24 cellular contexts compared by ENCODE assay signal in the genomic region with DNA sequence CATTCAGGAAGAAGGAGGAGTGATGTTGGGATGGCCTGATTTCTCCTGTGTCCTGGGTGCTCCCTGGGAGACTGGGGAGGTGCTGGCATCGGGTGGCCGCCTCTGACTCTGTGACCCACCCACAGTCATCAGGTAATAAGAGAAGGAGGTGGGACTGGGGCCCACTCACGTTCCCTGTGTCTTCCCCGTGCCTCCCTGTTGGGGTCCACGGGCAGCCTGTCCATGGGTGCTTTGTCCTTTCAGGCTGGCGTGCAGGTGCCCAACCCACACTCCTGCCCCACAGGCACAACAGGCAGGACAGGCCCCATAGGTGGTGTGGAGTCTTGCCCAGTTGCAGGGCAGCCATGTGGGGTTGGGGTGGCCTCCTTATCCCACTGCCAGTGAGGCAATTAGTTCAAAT. TPM values are rescaled to one million over a fixed set of nuclear protein-coding genes. Genes with fewer than 3 reads are reported as not detected.
DNase-seq lines count a peak whose midpoint lies in the region; ATAC-seq, FAIRE-seq and TF ChIP-seq lines count a peak whose summit lies in the region.
"Had no signal": no experiment of that assay in that cellular context is flagged by ENCODE, and none has a peak within 500 bp of the region (broad histone marks: within the 10 kb centered on the region; RNA-seq: fewer than 3 reads in every experiment).

No MANE protein-coding gene starts in this region.

- H3K79me2 ChIP-seq in OCI-LY3 (ENCODE audit: low read length) (peaks cover 38% of the 10 kb centered on the region), K562 (ENCODE audit: control insufficient read depth, insufficient read depth, low read length) (peaks cover 9% of the 10 kb centered on the region)

- TF ChIP-seq RAD21 in K562 (CRISPR knock-in tag; conservative IDR thresholded peaks at IDR 0.05 in 1 of 2, IDR thresholded peaks at IDR 0.05 in 1 of 2) = no peak

- H3K4me1 Mint-ChIP-seq in WTC11 = peaks cover 5% of the 10 kb centered on the region; the same call in 1 of the 2 replicates

- H3K4me3 Mint-ChIP-seq in WTC11 = no peak overlapping the region
- H3K4me3 Mint-ChIP-seq: CD4-positive, alpha-beta T cell; GM23338 had no signal

- peaks cover 6% of the 10 kb centered on the region for H3K36me3 Mint-ChIP-seq in WTC11

- H3K9me3 Mint-ChIP-seq in WTC11 = no peaks in the 10 kb centered on the region
- H3K9me3 Mint-ChIP-seq: CD4-positive, alpha-beta T cell had no signal

- CTCF ChIA-PET in K562 (lab: Yijun Ruan, JAX; ENCODE audit: low intra/inter-chr PET ratio) (no interaction called here), WTC11 (lab: Charles Lee) (no interaction called here)

- no peak overlapping the region for H2AFZ ChIP-seq in OCI-LY3 (ENCODE audit: low read depth, low read length)
- H2AFZ ChIP-seq in K562 (ENCODE audit: low read depth, low read length) = no peak overlapping the region
- H2AFZ ChIP-seq: GM23338 had no signal

- BruUV-seq in K562 (replicated peaks; lab: Mats Ljungman, UMichigan) = no TSS peak

- peak; percentile 32 for DNase-seq in H7
- DNase-seq in K562 (ENCODE audit: extremely low read depth in 1 of 4, low spot score in 3 of 4) = no peak
- DNase-seq in dermis blood vessel endothelial cell = no peak
- DNase-seq in WTC11 (ENCODE audit: low spot score) = no peak
- no peak for DNase-seq in adrenal gland
- DNase-seq: Caco-2; CD4-positive, alpha-beta T cell; DMS 273 treated with DMSO at 0.1 percent for 48 hours; DMS79 treated with DMSO at 0.1 percent for 48 hours; NCI-H1105; NCI-H146; NCI-H2029; NCI-H2227 treated with DMSO at 0.1 percent for 48 hours; NCI-H510A treated with DMSO at 0.1 percent for 48 hours; NCI-H774; NK-92 treated with Interleukin-12 subunit alpha and Interleukin-12 subunit beta, amount 100 ng/mL, for 24 hours; OCI-M1 had no signal

- H3K9me3 ChIP-seq in OCI-LY3 (ENCODE audit: insufficient read depth, low read length) (no peaks in the 10 kb centered on the region), K562 (replicated peaks; ENCODE audit: control insufficient read depth, insufficient read depth, low read depth, low read length) (no peaks in the 10 kb centered on the region), adrenal gland (replicated peaks in 1 of 3) (no peaks in the 10 kb centered on the region)
- H3K9me3 ChIP-seq: Caco-2, SJSA1 had no signal

- H4K20me1 ChIP-seq in OCI-LY3 (ENCODE audit: insufficient read depth, low read length) = peaks cover 44% of the 10 kb centered on the region
- no peaks in the 10 kb centered on the region for H4K20me1 ChIP-seq in K562 (replicated peaks; ENCODE audit: control insufficient read depth, insufficient read depth, low read length)

- in situ Hi-C loops in K562 (cut with MboI) = no loop called here

- H3K27ac ChIP-seq in OCI-LY3 (ENCODE audit: low read length) (no peak overlapping the region), K562 (ENCODE audit: extremely low read depth, low read depth, low read length) (no peak overlapping the region), adrenal gland (no peak overlapping the region)
- H3K27ac ChIP-seq: KMS-11, SJSA1 had no signal

- no peaks in the 10 kb centered on the region for H3K36me3 ChIP-seq in H7 (replicated peaks; ENCODE audit: control insufficient read depth, insufficient read depth, low read length)
- H3K36me3 ChIP-seq in OCI-LY3 (replicated peaks; ENCODE audit: low read depth, low read length) = peaks cover 33% of the 10 kb centered on the region
- peaks cover 34% of the 10 kb centered on the region; the same call in 1 of the 3 replicates for H3K36me3 ChIP-seq in K562 (ENCODE audit: control insufficient read depth, insufficient read depth, low read length)
- H3K36me3 ChIP-seq in adrenal gland (replicated peaks in 1 of 2) = peaks cover 0 to 7% of the 10 kb centered on the region in 2 donors

- H3K4me1 ChIP-seq in OCI-LY3 (ENCODE audit: low read length) (peaks cover 42% of the 10 kb centered on the region), K562 (replicated peaks in 1 of 2; ENCODE audit: control insufficient read depth in 2 of 2, insufficient read depth in 2 of 2, low read length in 2 of 2) (peaks cover 0 to 37% of the 10 kb centered on the region in 2 experiments; a peak in 3 of 5 replicates), adrenal gland (replicated peaks in 1 of 2) (peaks cover 0 to 14% of the 10 kb centered on the region in 2 donors)

- intact Hi-C loops in K562 (cut with micrococcal nuclease) (no loop called here), adrenal gland (cut with DNase I) (no loop called here)

- no peak overlapping the region for H3K27ac Mint-ChIP-seq in WTC11
- H3K27ac Mint-ChIP-seq: CD4-positive, alpha-beta T cell; GM23338 had no signal

- TF ChIP-seq CTCF in OCI-LY3 (IDR thresholded peaks at IDR 0.05; ENCODE audit: low read depth, low read length) (no peak), K562 (IDR thresholded peaks at IDR 0.05 in 2 of 3, conservative IDR thresholded peaks at IDR 0.05 in 1 of 3; ENCODE audit: insufficient read depth in 2 of 3, low read depth in 1 of 3, low read length in 3 of 3) (no peak), WTC11 (IDR thresholded peaks at IDR 0.05) (no peak), adrenal gland (IDR thresholded peaks at IDR 0.05) (no peak)

- TF ChIP-seq POLR2A in K562 (conservative IDR thresholded peaks at IDR 0.05) (no peak), adrenal gland (IDR thresholded peaks at IDR 0.05) (no peak)

- no peak for TF ChIP-seq EP300 in K562 (IDR thresholded peaks at IDR 0.05; ENCODE audit: low read length)

- H3K9ac ChIP-seq in OCI-LY3 (ENCODE audit: low read length) = no peak overlapping the region
- peak overlapping the region in 1 of 2 experiments; percentile 66; a peak in 1 of 4 replicates for H3K9ac ChIP-seq in K562 (ENCODE audit: insufficient read depth in 1 of 2, low read depth in 2 of 2, low read length in 2 of 2)
- H3K9ac ChIP-seq: KMS-11 had no signal

- FAIRE-seq in K562 (lab: Jason Lieb, UNC) = no peak
- FAIRE-seq: GM12878 had no signal

- H3K4me3 ChIP-seq in H7 (ENCODE audit: insufficient read depth, low read depth, low read length) (no peak overlapping the region), OCI-LY3 (ENCODE audit: low read length) (no peak overlapping the region), K562 (no peak overlapping the region), adrenal gland (no peak overlapping the region)
- H3K4me3 ChIP-seq: GM12878, GM23338, SJSA1 had no signal

- peak overlapping the region; percentile 72; the same call in 1 of the 2 replicates for H3K4me2 ChIP-seq in OCI-LY3 (ENCODE audit: low read length)
- H3K4me2 ChIP-seq in K562 (ENCODE audit: insufficient read depth, low read length) = no peak overlapping the region
- H3K4me2 ChIP-seq: GM23338, KMS-11 had no signal

- H3K27me3 ChIP-seq in H7 (ENCODE audit: control insufficient read depth, insufficient read depth, low read length) (peaks cover 13% of the 10 kb centered on the region), OCI-LY3 (ENCODE audit: low read depth, low read length) (0 out of 2 replicates have a peak, but pooled peaks cover 3% of the 10 kb centered on the region), K562 (ENCODE audit: control insufficient read depth in 2 of 2, insufficient read depth in 2 of 2, low read length in 2 of 2) (no peaks in the 10 kb centered on the region), adrenal gland (no peaks in the 10 kb centered on the region)

- 77% methylated on average over 5 of the region's 6 CpGs for WGBS in K562 (ENCODE audit: insufficient coverage, low coverage, missing lambda C conversion rate)
- 86 to 94% (median 93%) methylated on average over 2 to 6 of the region's 6 CpGs for WGBS in adrenal gland, 4 donors

- ATAC-seq in K562 = no peak
- ATAC-seq in GM21737 (IDR thresholded peaks at IDR 0.05; ENCODE audit: unreplicated experiment) = no peak
- ATAC-seq in WTC11 = no peak
- ATAC-seq: GM23338, Right ventricle myocardium inferior had no signal

- H3K9me1 ChIP-seq in K562 (ENCODE audit: control insufficient read depth, insufficient read depth, low read length) = peaks cover 3% of the 10 kb centered on the region

- H3K27me3 Mint-ChIP-seq in WTC11 (ENCODE audit: low read depth) = peaks cover 19% of the 10 kb centered on the region

- POLR2A ChIA-PET in K562 (lab: Yijun Ruan, JAX) (interaction anchor here (1.2 to 2.4 kb wide), 2 partner anchors 13 to 18 kb away, joined by 3 to 11 read pairs; no protein-coding TSS in a partner anchor), WTC11 (lab: Charles Lee) (no interaction called here)

RNA-seq across cellular contexts. Expression of a gene that starts 4.0 kb away (rescaled TPM):
- total RNA-seq in H7 (2014; rRNA removed; shearing (Covaris generic)) = 65.0 and 67.2 TPM in 2 replicates
- 71.6 and 183 TPM in 2 replicates for total RNA-seq in K562 (2011; cell fraction: chromatin; rRNA removed; ENCODE audit: low replicate concordance)
- total RNA-seq in K562 (2011; cell fraction: nucleolus; rRNA removed) = 99.4 and 127 TPM in 2 replicates
- 79.5 and 80.2 TPM in 2 replicates for total RNA-seq in K562 (2011; cell fraction: nucleoplasm; rRNA removed)
- total RNA-seq in K562 (2014; rRNA removed) (147 and 173 TPM in 2 replicates), K562 (2014; rRNA removed; fragmentation: Illumina TruSeq; extraction: Trizol) (29.4 and 33.0 TPM in 2 replicates), K562 (2015; rRNA removed; fragmentation: Illumina TruSeq; extraction: Trizol) (58.6 and 63.2 TPM in 2 replicates), K562 (2021) (71.5 and 80.6 TPM in 2 replicates), dermis blood vessel endothelial cell (120 and 125 TPM in 2 replicates), WTC11 (2021) (64.5 to 64.7 TPM (median 64.6 TPM) in 3 replicates), adrenal gland (10 to 100 TPM; 44.2 to 95.0 (median 62.7) TPM)
- polyA plus RNA-seq in K562 (2011; rRNA removed) (74.0 and 87.6 TPM in 2 replicates), K562 (2014; fragmentation: Illumina TruSeq; extraction: Trizol) (42.3 and 88.3 TPM in 2 replicates), K562 (2014; fragmentation: Nextera tagmentation; extraction: Ambion mirVana) (10 to 100 TPM; 39.3 to 60.1 TPM), K562 (2014; rRNA removed) (136 and 173 TPM in 2 replicates), adrenal gland (10 to 100 TPM; 21.4 to 89.1 (median 89.0) TPM)
- polyA plus RNA-seq in K562 (2011; cell fraction: cytosol; rRNA removed) = 119 and 177 TPM in 2 replicates
- 132 and 207 TPM in 2 replicates for polyA plus RNA-seq in K562 (2011; cell fraction: nucleus; rRNA removed)
- polyA plus RNA-seq in K562 (2012) = 63.5 and 81.5 TPM in 2 replicates
- polyA minus RNA-seq in K562 (2011; rRNA and poly(A)+ RNA removed) = 27.9 and 38.8 TPM in 2 replicates
- polyA minus RNA-seq in K562 (2011; cell fraction: cytosol; rRNA and poly(A)+ RNA removed) = 32.6 and 34.2 TPM in 2 replicates
- polyA minus RNA-seq in K562 (2011; cell fraction: nucleus; rRNA and poly(A)+ RNA removed) = 29.4 and 31.1 TPM in 2 replicates

RNA-seq across cellular contexts. Expression of a gene that starts 29.4 kb away (rescaled TPM):
- total RNA-seq in H7 (2014; rRNA removed; shearing (Covaris generic)) = 390 and 607 TPM in 2 replicates
- 5.7 and 13.6 TPM in 2 replicates for total RNA-seq in K562 (2011; cell fraction: chromatin; rRNA removed; ENCODE audit: low replicate concordance)
- 8.2 and 8.3 TPM in 2 replicates for total RNA-seq in K562 (2011; cell fraction: nucleolus; rRNA removed)
- total RNA-seq in K562 (2011; cell fraction: nucleoplasm; rRNA removed) = 5.5 and 7.5 TPM in 2 replicates
- total RNA-seq in K562 (2014; rRNA removed) (12.5 and 15.5 TPM in 2 replicates), K562 (2014; rRNA removed; fragmentation: Illumina TruSeq; extraction: Trizol) (2.1 and 3.2 TPM in 2 replicates), K562 (2015; rRNA removed; fragmentation: Illumina TruSeq; extraction: Trizol) (6.4 and 8.1 TPM in 2 replicates), K562 (2021) (12.0 and 13.5 TPM in 2 replicates), dermis blood vessel endothelial cell (102 and 167 TPM in 2 replicates), WTC11 (2021) (150 to 209 TPM (median 163 TPM) in 3 replicates), adrenal gland (10 to 100 TPM in 7 of 8 donors, 1 to 10 TPM in 1; 6.4 to 63.8 (median 18.2) TPM)
- polyA plus RNA-seq in K562 (2011; rRNA removed) (3.2 and 10.4 TPM in 2 replicates), K562 (2014; fragmentation: Illumina TruSeq; extraction: Trizol) (5.0 and 10.0 TPM in 2 replicates), K562 (2014; fragmentation: Nextera tagmentation; extraction: Ambion mirVana) (under 1 TPM; 0.18 to 0.53 TPM), K562 (2014; rRNA removed) (6.8 and 8.3 TPM in 2 replicates), adrenal gland (10 to 100 TPM; 12.5 to 13.2 (median 12.9) TPM)
- polyA plus RNA-seq in K562 (2011; cell fraction: cytosol; rRNA removed) = 8.5 and 8.8 TPM in 2 replicates
- polyA plus RNA-seq in K562 (2011; cell fraction: nucleus; rRNA removed) = 10.4 and 12.3 TPM in 2 replicates
- polyA plus RNA-seq in K562 (2012) = 7.7 and 19.6 TPM in 2 replicates
- 3.5 and 4.5 TPM in 2 replicates for polyA minus RNA-seq in K562 (2011; rRNA and poly(A)+ RNA removed)
- polyA minus RNA-seq in K562 (2011; cell fraction: cytosol; rRNA and poly(A)+ RNA removed) = 7.4 and 12.0 TPM in 2 replicates
- 2.4 and 2.6 TPM in 2 replicates for polyA minus RNA-seq in K562 (2011; cell fraction: nucleus; rRNA and poly(A)+ RNA removed)

RNA-seq across cellular contexts. Expression of a gene that starts 33.9 kb away (rescaled TPM):
- total RNA-seq in H7 (2014; rRNA removed; shearing (Covaris generic)) = 5.6 and 6.5 TPM in 2 replicates
- total RNA-seq in K562 (2011; cell fraction: chromatin; rRNA removed; ENCODE audit: low replicate concordance) = 70.1 and 162 TPM in 2 replicates
- 54.5 and 55.7 TPM in 2 replicates for total RNA-seq in K562 (2011; cell fraction: nucleolus; rRNA removed)
- total RNA-seq in K562 (2011; cell fraction: nucleoplasm; rRNA removed) = 90.5 and 111 TPM in 2 replicates
- total RNA-seq in K562 (2014; rRNA removed) = 3.1 and 3.3 TPM in 2 replicates
- total RNA-seq in K562 (2014; rRNA removed; fragmentation: Illumina TruSeq; extraction: Trizol) = 0.67 and 0.87 TPM in 2 replicates
- 2.0 and 2.1 TPM in 2 replicates for total RNA-seq in K562 (2015; rRNA removed; fragmentation: Illumina TruSeq; extraction: Trizol)
- 3.4 and 3.5 TPM in 2 replicates for total RNA-seq in K562 (2021)
- polyA plus RNA-seq in K562 (2011; rRNA removed) = 3.5 and 4.2 TPM in 2 replicates
- polyA plus RNA-seq in K562 (2011; cell fraction: cytosol; rRNA removed) = 5.6 and 6.1 TPM in 2 replicates
- 27.9 and 42.6 TPM in 2 replicates for polyA plus RNA-seq in K562 (2011; cell fraction: nucleus; rRNA removed)
- polyA plus RNA-seq in K562 (2012) = 3.6 and 4.6 TPM in 2 replicates
- polyA plus RNA-seq in K562 (2014; fragmentation: Illumina TruSeq; extraction: Trizol) = 1.5 and 2.7 TPM in 2 replicates
- polyA plus RNA-seq in K562 (2014; fragmentation: Nextera tagmentation; extraction: Ambion mirVana) = under 1 TPM in 1 of 2 experiments, not detected in 1; 0.14 TPM
- polyA plus RNA-seq in K562 (2014; rRNA removed) = 4.7 and 5.3 TPM in 2 replicates
- 6.4 and 10.6 TPM in 2 replicates for polyA minus RNA-seq in K562 (2011; rRNA and poly(A)+ RNA removed)
- polyA minus RNA-seq in K562 (2011; cell fraction: cytosol; rRNA and poly(A)+ RNA removed) = 1.6 and 2.7 TPM in 2 replicates
- 6.1 and 6.7 TPM in 2 replicates for polyA minus RNA-seq in K562 (2011; cell fraction: nucleus; rRNA and poly(A)+ RNA removed)
- total RNA-seq in dermis blood vessel endothelial cell = 2.3 and 2.6 TPM in 2 replicates
- total RNA-seq in WTC11 (2021) = 3.4 to 3.8 TPM (median 3.5 TPM) in 3 replicates
- 1 to 10 TPM in 7 of 8 donors, under 1 TPM in 1; 0.72 to 8.2 (median 5.7) TPM for total RNA-seq in adrenal gland
- 10 to 100 TPM in 2 of 3 donors, under 1 TPM in 1; 0.55 to 20.4 (median 10.0) TPM for polyA plus RNA-seq in adrenal gland
